In genomic region chr4:3670521-3671519, GRCh38 we compare ENCODE assay signal across 23 cellular contexts.
"Had no signal": no experiment of that assay in that cellular context is flagged by ENCODE, and none has a peak within 500 bp of the region (broad histone marks: within the 10 kb centered on the region; RNA-seq: fewer than 3 reads in every experiment).

No MANE protein-coding gene starts in this region.

- H3K27ac Mint-ChIP-seq: activated CD4-positive, alpha-beta memory T cell treated with anti-CD3 and anti-CD28 coated beads for 36 hours; activated naive CD4-positive, alpha-beta T cell treated with anti-CD3 and anti-CD28 coated beads for 36 hours; activated naive CD8-positive, alpha-beta T cell treated with anti-CD3 and anti-CD28 coated beads, Interleukin-2, amount 10 ng/mL, durations not matched to agents 7 days and 5 days; nephron progenitor cell; T-helper 17 cell; type B pancreatic cell had no signal

- H3K4me1 Mint-ChIP-seq: activated naive CD8-positive, alpha-beta T cell treated with anti-CD3 and anti-CD28 coated beads, Interleukin-2, amount 10 ng/mL, durations not matched to agents 7 days and 5 days; T-helper 17 cell had no signal

- H3K36me3 Mint-ChIP-seq: activated CD4-positive, alpha-beta memory T cell treated with anti-CD3 and anti-CD28 coated beads for 36 hours; activated naive CD8-positive, alpha-beta T cell treated with anti-CD3 and anti-CD28 coated beads, Interleukin-2, amount 10 ng/mL, durations not matched to agents 7 days and 5 days; type B pancreatic cell had no signal

- H3K4me3 Mint-ChIP-seq: activated CD4-positive, alpha-beta memory T cell treated with anti-CD3 and anti-CD28 coated beads for 36 hours; activated naive CD4-positive, alpha-beta T cell treated with anti-CD3 and anti-CD28 coated beads for 36 hours; activated naive CD8-positive, alpha-beta T cell treated with anti-CD3 and anti-CD28 coated beads, Interleukin-2, amount 10 ng/mL, durations not matched to agents 7 days and 5 days; nephron progenitor cell; T-helper 17 cell; type B pancreatic cell had no signal

- H3K36me3 ChIP-seq: cardiac muscle cell, thoracic aorta, vagina had no signal

- H3K4me3 ChIP-seq: body of pancreas, cardiac muscle cell, thoracic aorta, vagina had no signal

- ATAC-seq: body of pancreas, T-helper 17 cell had no signal

- H3K27me3 ChIP-seq: body of pancreas, cardiac muscle cell, vagina had no signal

- H3K4me1 ChIP-seq: vagina had no signal

- H3K9me3 ChIP-seq: thoracic aorta, vagina had no signal

- H3K9me3 Mint-ChIP-seq: type B pancreatic cell had no signal

- H3K27me3 Mint-ChIP-seq: activated naive CD8-positive, alpha-beta T cell treated with anti-CD3 and anti-CD28 coated beads, Interleukin-2, amount 10 ng/mL, durations not matched to agents 7 days and 5 days had no signal

- DNase-seq: activated CD4-positive, alpha-beta memory T cell treated with anti-CD3 and anti-CD28 coated beads for 36 hours; activated CD4-positive, alpha-beta T cell treated with anti-CD3 and anti-CD28 coated beads for 4 hours; activated CD4-positive, CD25-positive, alpha-beta regulatory T cell; activated naive CD4-positive, alpha-beta T cell treated with anti-CD3 and anti-CD28 coated beads for 36 hours; activated naive CD8-positive, alpha-beta T cell treated with anti-CD3 and anti-CD28 coated beads, Interleukin-2, amount 10 ng/mL, durations not matched to agents 7 days and 5 days; activated T-cell treated with anti-CD3 and anti-CD28 coated beads, Interleukin-2, amount 50 U/mL, for 48 hours; amniotic stem cell; body of pancreas; dermis blood vessel endothelial cell; effector CD8-positive, alpha-beta T cell; erythroblast; islet precursor cell; mammary epithelial cell; midbrain; nephron progenitor cell; occipital lobe; stimulated activated CD4-positive, alpha-beta T cell treated with anti-CD3 and anti-CD28 coated beads, Interleukin-4, amount 100 ng/mL, for 1 hour; stimulated activated naive CD4-positive, alpha-beta T cell treated with Interleukin-2 at 50 U/mL for 16 hours; T-helper 17 cell had no signal

- H3K27ac ChIP-seq: body of pancreas, cardiac muscle cell, thoracic aorta, vagina had no signal
